ENCODE assay signal across 25 cellular contexts in genomic region chr3:54698059-54698458, GRCh38.
"Had no signal": no experiment of that assay in that cellular context is flagged by ENCODE, and none has a peak within 500 bp of the region (broad histone marks: within the 10 kb centered on the region; RNA-seq: fewer than 3 reads in every experiment).

No MANE protein-coding gene starts in this region.

- H3K4me3 Mint-ChIP-seq: activated CD4-positive, alpha-beta T cell treated with anti-CD3 and anti-CD28 coated beads, Interleukin-2, amount 10 ng/mL, durations not matched to agents 7 days and 5 days; activated CD8-positive, alpha-beta T cell treated with anti-CD3 and anti-CD28 coated beads, Interleukin-2, amount 10 ng/mL, durations not matched to agents 7 days and 5 days; activated naive CD8-positive, alpha-beta T cell treated with anti-CD3 and anti-CD28 coated beads, Interleukin-2, amount 10 ng/mL, durations not matched to agents 7 days and 5 days; activated T-cell treated with anti-CD3 and anti-CD28 coated beads, Interleukin-2, amount 50 U/mL, for 24 hours; immature natural killer cell; naive thymus-derived CD4-positive, alpha-beta T cell; stimulated activated naive CD8-positive, alpha-beta T cell treated with anti-CD3 and anti-CD28 coated beads, Interleukin-15, amount 100 ng/mL, for 72 hours had no signal

- H3K4me1 Mint-ChIP-seq: activated CD4-positive, alpha-beta T cell treated with anti-CD3 and anti-CD28 coated beads, Interleukin-2, amount 10 ng/mL, durations not matched to agents 7 days and 5 days; activated naive CD8-positive, alpha-beta T cell treated with anti-CD3 and anti-CD28 coated beads, Interleukin-2, amount 10 ng/mL, durations not matched to agents 7 days and 5 days; immature natural killer cell; naive thymus-derived CD4-positive, alpha-beta T cell; stimulated activated naive CD8-positive, alpha-beta T cell treated with anti-CD3 and anti-CD28 coated beads, Interleukin-15, amount 100 ng/mL, for 72 hours had no signal

- H3K36me3 ChIP-seq: gastrocnemius medialis, heart left ventricle, right lobe of liver, suprapubic skin, transverse colon, vagina had no signal

- H3K4me2 ChIP-seq: smooth muscle cell had no signal

- H3K27me3 ChIP-seq: body of pancreas, dorsolateral prefrontal cortex, gastrocnemius medialis, right lobe of liver, suprapubic skin, transverse colon, vagina had no signal

- H3K36me3 Mint-ChIP-seq: activated naive CD8-positive, alpha-beta T cell treated with anti-CD3 and anti-CD28 coated beads, Interleukin-2, amount 10 ng/mL, durations not matched to agents 7 days and 5 days; immature natural killer cell had no signal

- H3K9me3 ChIP-seq: body of pancreas, gastrocnemius medialis, psoas muscle, right lobe of liver, suprapubic skin, transverse colon, vagina had no signal

- ATAC-seq: activated CD8-positive, alpha-beta T cell treated with anti-CD3 and anti-CD28 coated beads, Interleukin-2, amount 10 ng/mL, durations not matched to agents 7 days and 5 days; body of pancreas; gastrocnemius medialis; heart left ventricle; naive thymus-derived CD4-positive, alpha-beta T cell; psoas muscle; stimulated activated naive CD8-positive, alpha-beta T cell treated with anti-CD3 and anti-CD28 coated beads, Interleukin-15, amount 100 ng/mL, for 72 hours had no signal

- H3K4me3 ChIP-seq: body of pancreas, dorsolateral prefrontal cortex, gastrocnemius medialis, heart left ventricle, psoas muscle, right lobe of liver, smooth muscle cell, suprapubic skin, transverse colon, vagina had no signal

- DNase-seq: activated CD4-positive, alpha-beta T cell treated with anti-CD3 and anti-CD28 coated beads, Interleukin-2, amount 10 ng/mL, durations not matched to agents 7 days and 5 days; activated CD8-positive, alpha-beta T cell treated with anti-CD3 and anti-CD28 coated beads, Interleukin-2, amount 10 ng/mL, durations not matched to agents 7 days and 5 days; activated naive CD4-positive, alpha-beta T cell treated with Interleukin-2 at 50 U/mL for 16 hours; activated naive CD8-positive, alpha-beta T cell treated with anti-CD3 and anti-CD28 coated beads, Interleukin-2, amount 10 ng/mL, durations not matched to agents 7 days and 5 days; activated T-cell treated with anti-CD3 and anti-CD28 coated beads, Interleukin-2, amount 50 U/mL, for 24 hours; amygdala; body of pancreas; caudate nucleus; dorsolateral prefrontal cortex; erythroblast; gastrocnemius medialis; heart left ventricle; immature natural killer cell; mesenchymal stem cell; naive thymus-derived CD4-positive, alpha-beta T cell; psoas muscle; right lobe of liver; stimulated activated CD4-positive, alpha-beta T cell treated with anti-CD3 and anti-CD28 coated beads, Interleukin-4, amount 100 ng/mL, for 1 hour; stimulated activated naive CD8-positive, alpha-beta T cell treated with anti-CD3 and anti-CD28 coated beads, Interleukin-15, amount 100 ng/mL, for 72 hours; T1000; transverse colon had no signal

- H3K27ac Mint-ChIP-seq: activated CD4-positive, alpha-beta T cell treated with anti-CD3 and anti-CD28 coated beads, Interleukin-2, amount 10 ng/mL, durations not matched to agents 7 days and 5 days; activated CD8-positive, alpha-beta T cell treated with anti-CD3 and anti-CD28 coated beads, Interleukin-2, amount 10 ng/mL, durations not matched to agents 7 days and 5 days; activated naive CD8-positive, alpha-beta T cell treated with anti-CD3 and anti-CD28 coated beads, Interleukin-2, amount 10 ng/mL, durations not matched to agents 7 days and 5 days; activated T-cell treated with anti-CD3 and anti-CD28 coated beads, Interleukin-2, amount 50 U/mL, for 24 hours; activated T-helper 2 cell treated with anti-CD3 and anti-CD28 coated beads, Interferon-gamma antibody, Interleukin-2, Interleukin-4, amounts not matched to agents 10 μg/mL and 5 μg/mL and 100 μg/mL, durations not matched to agents 14 hours and 24 hours and 36 hours; immature natural killer cell; naive thymus-derived CD4-positive, alpha-beta T cell had no signal

- H3K9me3 Mint-ChIP-seq: activated CD4-positive, alpha-beta T cell treated with anti-CD3 and anti-CD28 coated beads, Interleukin-2, amount 10 ng/mL, durations not matched to agents 7 days and 5 days; activated naive CD8-positive, alpha-beta T cell treated with anti-CD3 and anti-CD28 coated beads, Interleukin-2, amount 10 ng/mL, durations not matched to agents 7 days and 5 days; activated T-cell treated with anti-CD3 and anti-CD28 coated beads, Interleukin-2, amount 50 U/mL, for 24 hours; activated T-helper 2 cell treated with anti-CD3 and anti-CD28 coated beads, Interferon-gamma antibody, Interleukin-2, Interleukin-4, amounts not matched to agents 10 μg/mL and 5 μg/mL and 100 μg/mL, durations not matched to agents 14 hours and 24 hours and 36 hours had no signal

- H3K27me3 Mint-ChIP-seq: activated CD4-positive, alpha-beta T cell treated with anti-CD3 and anti-CD28 coated beads, Interleukin-2, amount 10 ng/mL, durations not matched to agents 7 days and 5 days; activated naive CD8-positive, alpha-beta T cell treated with anti-CD3 and anti-CD28 coated beads, Interleukin-2, amount 10 ng/mL, durations not matched to agents 7 days and 5 days had no signal

- H3K4me1 ChIP-seq: body of pancreas, gastrocnemius medialis, heart left ventricle, psoas muscle, right lobe of liver, suprapubic skin, transverse colon, vagina had no signal

- H3K27ac ChIP-seq: body of pancreas, dorsolateral prefrontal cortex, gastrocnemius medialis, heart left ventricle, psoas muscle, right lobe of liver, transverse colon, vagina had no signal
